ENCODE assay signal across 8 cellular contexts in genomic region chr11:60345489-60345888, GRCh38. TPM values are rescaled to one million over a fixed set of nuclear protein-coding genes. Genes with fewer than 3 reads are reported as not detected.
DNase-seq lines count a peak whose midpoint lies in the region; ATAC-seq, FAIRE-seq and TF ChIP-seq lines count a peak whose summit lies in the region.

No MANE protein-coding gene starts in this region.

- H3K27ac ChIP-seq in MM.1S (ENCODE audit: low read length) (no peak overlapping the region), small intestine (ENCODE audit: low read depth in 1 of 2, low read length in 1 of 2) (no peak overlapping the region)

- H3K4me3 ChIP-seq in MM.1S (ENCODE audit: low read length) (no peak overlapping the region), small intestine (ENCODE audit: low read depth in 1 of 2, low read length in 2 of 2) (no peak overlapping the region)

- no peaks in the 10 kb centered on the region for H3K4me1 ChIP-seq in MM.1S (ENCODE audit: low read length)
- peaks cover 0 to 6% of the 10 kb centered on the region in 2 donors for H3K4me1 ChIP-seq in small intestine (ENCODE audit: control insufficient read depth in 2 of 2, insufficient read depth in 1 of 2, low read depth in 1 of 2, low read length in 1 of 2)

- ATAC-seq in HG02884 (IDR thresholded peaks at IDR 0.05; ENCODE audit: unreplicated experiment), result no peak
- no peak for ATAC-seq in GM21360 (IDR thresholded peaks at IDR 0.05; ENCODE audit: unreplicated experiment)

- H3K4me2 ChIP-seq in MM.1S (ENCODE audit: low read depth, low read length), result no peak overlapping the region

- peak; percentile 45 for DNase-seq in activated CD4-positive, alpha-beta T cell treated with anti-CD3 and anti-CD28 coated beads for 48 hours
- no peak for DNase-seq in activated CD4-positive, alpha-beta T cell treated with anti-CD3 and anti-CD28 coated beads for 4 hours
- DNase-seq in MM.1S (peak; percentile 33), dermis blood vessel endothelial cell (peak; percentile 64), small intestine (peak; percentile 21), DMS79 treated with DMSO at 0.1 percent for 48 hours (lab: John Stamatoyannopoulos, UW) (no peak)

- H3K36me3 ChIP-seq in MM.1S (replicated peaks; ENCODE audit: insufficient read depth, low read length) (no peaks in the 10 kb centered on the region), small intestine (ENCODE audit: control insufficient read depth in 2 of 2, insufficient read depth in 2 of 2, low read length in 2 of 2) (no peaks in the 10 kb centered on the region)

- H4K20me1 ChIP-seq in MM.1S (ENCODE audit: insufficient read depth, low read length), result no peaks in the 10 kb centered on the region

- no peak overlapping the region for H3K9ac ChIP-seq in MM.1S (ENCODE audit: low read length)

- TF ChIP-seq CTCF in MM.1S (IDR thresholded peaks at IDR 0.05; ENCODE audit: low read length), result peak; percentile 73

- H3K9me2 ChIP-seq in MM.1S (replicated peaks; ENCODE audit: insufficient read depth, low read length), result no peaks in the 10 kb centered on the region

- no peaks in the 10 kb centered on the region for H3F3A ChIP-seq in MM.1S (ENCODE audit: insufficient read depth, low read length)

- no peak overlapping the region for H2AFZ ChIP-seq in MM.1S (ENCODE audit: low read length)

- H3K27me3 ChIP-seq in MM.1S (replicated peaks; ENCODE audit: insufficient read depth, low read length), result no peaks in the 10 kb centered on the region
- no peaks in the 10 kb centered on the region for H3K27me3 ChIP-seq in small intestine (ENCODE audit: control insufficient read depth in 2 of 2, insufficient read depth in 2 of 2, low read length in 2 of 2)

- no peak for FAIRE-seq in small intestine (lab: Jason Lieb, UNC)

- no peaks in the 10 kb centered on the region for H3K9me3 ChIP-seq in MM.1S (replicated peaks; ENCODE audit: insufficient read depth, low read length)
- no peaks in the 10 kb centered on the region for H3K9me3 ChIP-seq in small intestine (ENCODE audit: control insufficient read depth, low read depth)

- H3K79me2 ChIP-seq in MM.1S (ENCODE audit: low read length), result no peaks in the 10 kb centered on the region

RNA-seq across cellular contexts. Expression of gene MS4A6E, which starts 18.4 kb away (rescaled TPM):
- total RNA-seq in dermis blood vessel endothelial cell, result not detected in 2 replicates
- polyA plus RNA-seq in small intestine, result under 1 TPM in 1 of 3 donors, not detected in 2; 0.18 TPM

RNA-seq across cellular contexts. Expression of gene MS4A7, which starts 32.8 kb away (rescaled TPM):
- not detected in 2 replicates for total RNA-seq in dermis blood vessel endothelial cell
- 10 to 100 TPM in 1 of 3 donors, 1 to 10 TPM in 2; 2.2 to 10.8 (median 8.7) TPM for polyA plus RNA-seq in small intestine

RNA-seq across cellular contexts. Expression of gene MS4A14, which starts 50.8 kb away (rescaled TPM):
- not detected in 2 replicates for total RNA-seq in dermis blood vessel endothelial cell
- under 1 TPM in 1 of 3 donors, not detected in 2; 0.12 TPM for polyA plus RNA-seq in small intestine

Comparison
In these comparisons a context has a peak if more than half of its experiments do, and no peak if none do; other contexts are left out.
1. DNase-seq: peak in activated CD4-positive, alpha-beta T cell treated with anti-CD3 and anti-CD28 coated beads for 48 hours (single experiment), MM.1S (single experiment), dermis blood vessel endothelial cell (single experiment) and small intestine (single experiment); none in activated CD4-positive, alpha-beta T cell treated with anti-CD3 and anti-CD28 coated beads for 4 hours (0 of 2) and DMS79 treated with DMSO at 0.1 percent for 48 hours (single experiment).